Comparison of ENCODE assay signal across 8 cellular contexts in the genomic region with DNA sequence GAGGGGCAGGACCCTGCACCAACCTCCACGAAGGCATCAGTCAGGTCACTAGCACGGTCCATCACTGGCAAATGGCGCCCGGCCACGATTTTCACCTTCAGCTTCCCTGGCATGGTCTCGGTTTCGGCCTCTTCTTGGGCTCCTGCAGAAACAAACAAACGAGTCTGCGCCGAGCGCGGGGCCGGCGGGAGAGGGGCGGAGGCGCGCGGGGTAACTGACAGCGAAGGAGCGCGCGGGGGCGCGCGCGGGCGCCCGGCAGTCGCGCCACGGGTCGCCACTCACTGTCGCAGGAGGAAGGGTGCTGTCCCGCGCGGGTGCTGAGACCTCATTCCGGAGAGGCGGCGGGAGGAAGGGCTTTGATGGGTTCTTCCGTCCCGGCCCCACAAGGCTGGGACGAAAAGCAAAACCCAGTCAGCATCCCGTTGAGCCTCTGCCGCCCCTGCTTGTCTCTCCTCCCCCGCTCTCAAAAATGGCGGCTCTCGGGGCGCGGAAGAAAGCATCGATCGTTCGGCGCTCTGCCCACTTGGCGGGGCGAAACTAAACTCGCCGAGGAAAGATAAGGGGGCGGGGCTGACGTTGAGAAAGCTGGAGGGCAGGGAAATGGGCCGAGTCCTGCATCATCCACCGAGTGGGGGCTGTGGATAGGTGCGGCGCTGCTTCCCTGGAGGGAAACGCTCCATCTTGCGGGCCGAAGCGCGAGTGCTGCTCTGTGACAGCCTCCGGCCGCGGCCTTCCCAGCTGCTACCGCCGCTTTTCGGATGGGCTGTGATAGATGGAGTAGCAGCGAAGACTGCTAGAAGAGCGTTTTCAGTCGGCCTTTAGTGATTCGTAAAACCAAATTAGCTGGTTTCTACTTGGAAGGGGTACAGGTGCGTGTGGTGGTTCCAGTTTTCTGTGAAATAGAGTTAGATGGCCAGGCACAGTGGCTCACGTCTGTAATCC. TPM values are rescaled to one million over a fixed set of nuclear protein-coding genes. Genes with fewer than 3 reads are reported as not detected.
A peak's percentile ranks its signal among the peaks of the same experiment; 100 is the strongest.
DNase-seq lines count a peak whose midpoint lies in the region; ATAC-seq and TF ChIP-seq lines count a peak whose summit lies in the region.

A gene with protein sequence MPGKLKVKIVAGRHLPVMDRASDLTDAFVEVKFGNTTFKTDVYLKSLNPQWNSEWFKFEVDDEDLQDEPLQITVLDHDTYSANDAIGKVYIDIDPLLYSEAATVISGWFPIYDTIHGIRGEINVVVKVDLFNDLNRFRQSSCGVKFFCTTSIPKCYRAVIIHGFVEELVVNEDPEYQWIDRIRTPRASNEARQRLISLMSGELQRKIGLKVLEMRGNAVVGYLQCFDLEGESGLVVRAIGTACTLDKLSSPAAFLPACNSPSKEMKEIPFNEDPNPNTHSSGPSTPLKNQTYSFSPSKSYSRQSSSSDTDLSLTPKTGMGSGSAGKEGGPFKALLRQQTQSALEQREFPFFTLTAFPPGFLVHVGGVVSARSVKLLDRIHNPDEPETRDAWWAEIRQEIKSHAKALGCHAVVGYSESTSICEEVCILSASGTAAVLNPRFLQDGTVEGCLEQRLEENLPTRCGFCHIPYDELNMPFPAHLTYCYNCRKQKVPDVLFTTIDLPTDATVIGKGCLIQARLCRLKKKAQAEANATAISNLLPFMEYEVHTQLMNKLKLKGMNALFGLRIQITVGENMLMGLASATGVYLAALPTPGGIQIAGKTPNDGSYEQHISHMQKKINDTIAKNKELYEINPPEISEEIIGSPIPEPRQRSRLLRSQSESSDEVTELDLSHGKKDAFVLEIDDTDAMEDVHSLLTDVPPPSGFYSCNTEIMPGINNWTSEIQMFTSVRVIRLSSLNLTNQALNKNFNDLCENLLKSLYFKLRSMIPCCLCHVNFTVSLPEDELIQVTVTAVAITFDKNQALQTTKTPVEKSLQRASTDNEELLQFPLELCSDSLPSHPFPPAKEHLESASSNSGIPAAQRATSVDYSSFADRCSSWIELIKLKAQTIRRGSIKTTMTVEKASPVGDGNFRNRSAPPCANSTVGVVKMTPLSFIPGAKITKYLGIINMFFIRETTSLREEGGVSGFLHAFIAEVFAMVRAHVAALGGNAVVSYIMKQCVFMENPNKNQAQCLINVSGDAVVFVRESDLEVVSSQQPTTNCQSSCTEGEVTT (minus strand): TSS at position 505 of the 942 bp plus-strand sequence. CDS start 392 bp downstream, at position 113.

- no peaks in the 10 kb centered on the region for H3K36me3 ChIP-seq in PC-9 (ENCODE audit: low read depth)
- peaks cover 0 to 3% (median 0%) of the 10 kb centered on the region in 4 donors for H3K36me3 ChIP-seq in esophagus muscularis mucosa

- H3K27me3 ChIP-seq in PC-9 (ENCODE audit: insufficient read depth, low read depth) = no peaks in the 10 kb centered on the region
- H3K27me3 ChIP-seq in esophagus muscularis mucosa = no peaks in the 10 kb centered on the region

- no peak for TF ChIP-seq EP300 in esophagus muscularis mucosa (IDR thresholded peaks at IDR 0.05)

- 0 out of 2 replicates have a peak, but pooled peaks cover 5% of the 10 kb centered on the region for H3F3A ChIP-seq in PC-9 (ENCODE audit: insufficient read depth, low read depth)

- H3K4me1 ChIP-seq in PC-9 (replicated peaks; ENCODE audit: insufficient read depth) (peaks cover 9% of the 10 kb centered on the region; the same call in 1 of the 2 replicates), esophagus muscularis mucosa (peaks cover 28 to 41% (median 37%) of the 10 kb centered on the region in 4 donors)

- intact Hi-C loops in PC-9 (cut with micrococcal nuclease; ENCODE audit: unreplicated experiment) = loop anchor here (1.0 to 5.0 kb wide), 2 partner anchors 81 to 497 kb away; a partner anchor contains a TSS
- intact Hi-C loops in esophagus muscularis mucosa (cut with DNase I) = no loop called here

- H3K9me2 ChIP-seq in PC-9 (ENCODE audit: insufficient read depth) = no peaks in the 10 kb centered on the region

- POLR2A ChIA-PET in PC-9 (lab: Charles Lee; ENCODE audit: unreplicated experiment) = interaction anchor here (0.6 kb wide), 2 partner anchors 106 to 420 kb away, joined by 3 to 5 read pairs; no protein-coding TSS in a partner anchor

- H3K4me3 ChIP-seq in Jurkat, Clone E6-1 (ENCODE audit: low read length) = peak within 1 kb of the TSS; percentile 92
- H3K4me3 ChIP-seq in PC-9 = peak within 1 kb of the TSS; percentile 82
- peak within 1 kb of the TSS; percentile 79 to 95 (median 88) for H3K4me3 ChIP-seq in esophagus muscularis mucosa

- H3K9me3 ChIP-seq in PC-9 (ENCODE audit: insufficient read depth, low read depth) (no peaks in the 10 kb centered on the region), esophagus muscularis mucosa (no peaks in the 10 kb centered on the region)

- WGBS in esophagus muscularis mucosa = 2% methylated on average over 18 of the region's 80 CpGs

- peak; percentile 74 for ATAC-seq in GM21619 (IDR thresholded peaks at IDR 0.05; ENCODE audit: unreplicated experiment)

- no peaks in the 10 kb centered on the region for H4K20me1 ChIP-seq in PC-9 (ENCODE audit: insufficient read depth)

- H3K27ac ChIP-seq in PC-9 (peak within 1 kb of the TSS; percentile 71), esophagus muscularis mucosa (replicated peaks in 1 of 4) (peak within 1 kb of the TSS; percentile 93 to 97 (median 95))

- peak; percentile 42 for TF ChIP-seq POLR2A in esophagus muscularis mucosa (IDR thresholded peaks at IDR 0.05; ENCODE audit: low read depth)

- CTCF ChIA-PET in PC-9 (lab: Charles Lee) = interaction anchor here (0.6 to 0.7 kb wide), 5 partner anchors 140 to 1899 kb away, joined by 3 to 11 read pairs (median 9); no protein-coding TSS in a partner anchor

- 0 out of 2 replicates have a peak, but pooled peaks cover 9% of the 10 kb centered on the region for H3K79me2 ChIP-seq in PC-9 (ENCODE audit: low read depth)

- H2AFZ ChIP-seq in PC-9 = peak within 1 kb of the TSS; percentile 91

- peak within 1 kb of the TSS; percentile 75 for H3K4me2 ChIP-seq in PC-9

- BruUV-seq in PC-9 (replicated peaks; lab: Mats Ljungman, UMichigan) = TSS peak; percentile 82

- TF ChIP-seq CTCF in PC-9 (conservative IDR thresholded peaks at IDR 0.05) (peak; percentile 32; the same call in 1 of the 2 replicates), esophagus muscularis mucosa (IDR thresholded peaks at IDR 0.05) (peak; percentile 26 to 56 (median 36))

- DNase-seq in DMS79 (lab: John Stamatoyannopoulos, UW) = peak; percentile 97
- peak; percentile 96 for DNase-seq in Jurkat, Clone E6-1 (ENCODE audit: low read depth, low spot score)
- DNase-seq in PC-9 = peak; percentile 90 to 97
- DNase-seq in activated T-cell treated with anti-CD3 and anti-CD28 coated beads, Interleukin-2, amount 50 U/mL, for 48 hours = peak; percentile 95
- peak; percentile 99 for DNase-seq in esophagus muscularis mucosa (ENCODE audit: extremely low spot score)
- DNase-seq in myocyte (ENCODE audit: low read depth) = peak; percentile 100
- peak; percentile 86 to 94 for DNase-seq in stimulated activated CD8-positive, alpha-beta memory T cell treated with anti-CD3 and anti-CD28 coated beads, Interleukin-7, amount 100 ng/mL, for 48 hours (ENCODE audit: extremely low read depth in 1 of 2, low read depth in 1 of 2)

RNA-seq across cellular contexts. Expression of the gene that starts here (rescaled TPM):
- 32.6 TPM for polyA plus RNA-seq in Jurkat, Clone E6-1 (2012; ENCODE audit: insufficient read depth, insufficient read length)
- total RNA-seq in PC-9 (2021) (27.5 and 28.6 TPM in 2 replicates), esophagus muscularis mucosa (10 to 100 TPM; 15.2 to 33.2 (median 22.7) TPM), myocyte (7.9 and 10.2 TPM in 2 replicates)
- 5.6 TPM for polyA plus RNA-seq in myocyte (2012)

Comparison
In these comparisons a context has a peak if more than half of its experiments do, and no peak if none do; other contexts are left out.
1. Peak in every context shown above with its lines: DNase-seq, ATAC-seq, H3K4me3 ChIP-seq and H3K27ac ChIP-seq.